ENCODE assay signal across 8 cellular contexts in the genomic region with DNA sequence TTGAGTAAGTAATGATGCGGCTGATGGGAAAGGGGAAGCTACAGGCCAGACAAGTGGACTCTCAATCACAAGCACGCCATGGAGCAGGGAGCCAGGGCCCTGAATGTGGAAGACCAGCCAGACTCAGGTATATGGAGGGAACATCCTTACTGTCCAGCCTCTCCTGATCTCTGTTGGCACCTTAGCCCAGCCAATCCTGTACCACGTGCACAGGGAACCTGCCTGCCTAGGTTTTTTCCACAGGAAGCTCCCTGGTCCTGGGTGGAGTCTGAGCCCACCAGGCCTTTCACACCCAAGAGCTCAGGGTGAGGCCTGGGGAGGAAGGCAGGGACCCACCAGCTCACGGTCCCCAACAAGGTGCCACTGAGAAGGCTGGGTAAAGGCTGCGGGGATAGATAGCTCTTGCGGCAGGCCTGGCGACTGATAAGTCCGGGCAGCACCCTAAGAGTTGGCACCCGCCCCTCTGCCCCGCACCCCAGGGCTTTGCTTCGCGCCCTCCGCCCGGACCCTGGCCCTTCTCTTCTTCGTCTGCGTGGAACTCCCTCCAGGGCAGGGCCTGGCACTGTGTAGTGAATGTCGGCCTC. TPM values are rescaled to one million over a fixed set of nuclear protein-coding genes. Genes with fewer than 3 reads are reported as not detected.
DNase-seq lines count a peak whose midpoint lies in the region; ATAC-seq and TF ChIP-seq lines count a peak whose summit lies in the region.

No MANE protein-coding gene starts in this region.

- H3K27ac Mint-ChIP-seq in activated CD8-positive, alpha-beta memory T cell treated with anti-CD3 and anti-CD28 coated beads, Interleukin-2, amount 10 ng/mL, durations not matched to agents 7 days and 5 days: peak overlapping the region; percentile 99

- H3K9me3 Mint-ChIP-seq in activated CD8-positive, alpha-beta memory T cell treated with anti-CD3 and anti-CD28 coated beads, Interleukin-2, amount 10 ng/mL, durations not matched to agents 7 days and 5 days (ENCODE audit: low read depth): no peaks in the 10 kb centered on the region

- no peak for DNase-seq in activated CD8-positive, alpha-beta memory T cell treated with anti-CD3 and anti-CD28 coated beads, Interleukin-2, amount 10 ng/mL, durations not matched to agents 7 days and 5 days
- DNase-seq in activated CD8-positive, alpha-beta memory T cell treated with anti-CD3 and anti-CD28 coated beads, Interleukin-2, amount 50 U/mL, for 48 hours: no peak
- DNase-seq in fibroblast of mammary gland (ENCODE audit: low read depth): no peak
- no peak for DNase-seq in retinal pigment epithelial cell (ENCODE audit: low read depth)
- no peak for DNase-seq in HPDE6-E6E7 (ENCODE audit: extremely low spot score)
- no peak for DNase-seq in 8988T

- H3K4me3 ChIP-seq in SU-DHL-6 (ENCODE audit: insufficient read depth, low read length, poor library complexity, severe bottlenecking) (peak overlapping the region; percentile 77), fibroblast of mammary gland (ENCODE audit: control insufficient read depth, low read depth, low read length) (peak overlapping the region; percentile 66), retinal pigment epithelial cell (ENCODE audit: low read length) (peak overlapping the region; percentile 72)

- ATAC-seq in activated CD8-positive, alpha-beta memory T cell treated with anti-CD3 and anti-CD28 coated beads, Interleukin-2, amount 10 ng/mL, durations not matched to agents 7 days and 5 days: no peak
- ATAC-seq in GM18909 (IDR thresholded peaks at IDR 0.05; ENCODE audit: poor library complexity, unreplicated experiment): no peak

- H3K4me2 ChIP-seq in SU-DHL-6 (ENCODE audit: low read depth, low read length, poor library complexity, severe bottlenecking): peak overlapping the region; percentile 94

- no peaks in the 10 kb centered on the region for H3K27me3 ChIP-seq in SU-DHL-6 (ENCODE audit: low read length)

- TF ChIP-seq CTCF in SU-DHL-6 (IDR thresholded peaks at IDR 0.05; ENCODE audit: insufficient read depth, low read length, poor library complexity, severe bottlenecking) (no peak), fibroblast of mammary gland (conservative IDR thresholded peaks at IDR 0.05; ENCODE audit: control insufficient read depth, insufficient read depth, low read depth, low read length) (no peak), retinal pigment epithelial cell (conservative IDR thresholded peaks at IDR 0.05; ENCODE audit: low read depth, low read length) (no peak)

- H3K9me3 ChIP-seq in SU-DHL-6 (ENCODE audit: insufficient read depth, low read length): no peaks in the 10 kb centered on the region

- no peaks in the 10 kb centered on the region for H3K36me3 ChIP-seq in SU-DHL-6 (ENCODE audit: low read length)

- H3K9me2 ChIP-seq in SU-DHL-6 (replicated peaks; ENCODE audit: insufficient read depth, low read length): no peaks in the 10 kb centered on the region

- peaks cover 12% of the 10 kb centered on the region for H3K36me3 Mint-ChIP-seq in activated CD8-positive, alpha-beta memory T cell treated with anti-CD3 and anti-CD28 coated beads, Interleukin-2, amount 10 ng/mL, durations not matched to agents 7 days and 5 days

- no peaks in the 10 kb centered on the region for H3K27me3 Mint-ChIP-seq in activated CD8-positive, alpha-beta memory T cell treated with anti-CD3 and anti-CD28 coated beads, Interleukin-2, amount 10 ng/mL, durations not matched to agents 7 days and 5 days

- 0 out of 2 replicates have a peak, but pooled peaks cover 5% of the 10 kb centered on the region for H3F3A ChIP-seq in SU-DHL-6 (ENCODE audit: insufficient read depth)

- CTCF ChIA-PET in activated CD8-positive, alpha-beta memory T cell treated with anti-CD3 and anti-CD28 coated beads, Interleukin-2, amount 10 ng/mL, durations not matched to agents 7 days and 5 days (lab: Charles Lee): interaction anchor here (0.7 to 5.4 kb wide), 8 partner anchors 28 to 257 kb away, joined by 3 to 272 read pairs (median 4); partner anchors contain the start of gene BSN

- H3K27ac ChIP-seq in SU-DHL-6 (ENCODE audit: low read depth, low read length): peak overlapping the region; percentile 84

- H3K4me3 Mint-ChIP-seq in activated CD8-positive, alpha-beta memory T cell treated with anti-CD3 and anti-CD28 coated beads, Interleukin-2, amount 10 ng/mL, durations not matched to agents 7 days and 5 days: peak overlapping the region; percentile 96

- H2AFZ ChIP-seq in SU-DHL-6 (ENCODE audit: low read depth, low read length, severe bottlenecking): peak overlapping the region; percentile 23

- H3K79me2 ChIP-seq in SU-DHL-6 (ENCODE audit: insufficient read depth, low read length): peaks cover 14% of the 10 kb centered on the region; the same call in 1 of the 2 replicates

- peak overlapping the region; percentile 98 for H3K9ac ChIP-seq in SU-DHL-6 (ENCODE audit: low read length)

- no peaks in the 10 kb centered on the region for H4K20me1 ChIP-seq in SU-DHL-6 (ENCODE audit: low read depth, low read length)

- H3K4me1 Mint-ChIP-seq in activated CD8-positive, alpha-beta memory T cell treated with anti-CD3 and anti-CD28 coated beads, Interleukin-2, amount 10 ng/mL, durations not matched to agents 7 days and 5 days: peaks cover 34% of the 10 kb centered on the region

RNA-seq across cellular contexts. Expression of gene APEH, which starts 0.9 kb away (rescaled TPM):
- total RNA-seq in activated CD8-positive, alpha-beta memory T cell treated with anti-CD3 and anti-CD28 coated beads, Interleukin-2, amount 10 ng/mL, durations not matched to agents 7 days and 5 days: 100 to 1,000 TPM; 150 to 172 TPM

RNA-seq across cellular contexts. Expression of gene MST1, which starts 16.1 kb away (rescaled TPM):
- total RNA-seq in activated CD8-positive, alpha-beta memory T cell treated with anti-CD3 and anti-CD28 coated beads, Interleukin-2, amount 10 ng/mL, durations not matched to agents 7 days and 5 days: 1 to 10 TPM; 7.3 to 9.3 TPM

RNA-seq across cellular contexts. Expression of gene RNF123, which starts 16.1 kb away (rescaled TPM):
- 10 to 100 TPM; 50.0 to 58.9 TPM for total RNA-seq in activated CD8-positive, alpha-beta memory T cell treated with anti-CD3 and anti-CD28 coated beads, Interleukin-2, amount 10 ng/mL, durations not matched to agents 7 days and 5 days

RNA-seq across cellular contexts. Expression of gene AMIGO3, which starts 46.3 kb away (rescaled TPM):
- total RNA-seq in activated CD8-positive, alpha-beta memory T cell treated with anti-CD3 and anti-CD28 coated beads, Interleukin-2, amount 10 ng/mL, durations not matched to agents 7 days and 5 days: 1 to 10 TPM in 1 of 2 experiments, under 1 TPM in 1; 0.19 to 1.2 TPM

RNA-seq across cellular contexts. Expression of gene GMPPB, which starts 50.5 kb away (rescaled TPM):
- 10 to 100 TPM; 46.6 to 47.9 TPM for total RNA-seq in activated CD8-positive, alpha-beta memory T cell treated with anti-CD3 and anti-CD28 coated beads, Interleukin-2, amount 10 ng/mL, durations not matched to agents 7 days and 5 days
